22 cellular contexts compared by ENCODE assay signal in genomic region chr10:125283191-125283590, GRCh38.
DNase-seq lines count a peak whose midpoint lies in the region; ATAC-seq and TF ChIP-seq lines count a peak whose summit lies in the region.
"Had no signal": no experiment of that assay in that cellular context is flagged by ENCODE, and none has a peak within 500 bp of the region (broad histone marks: within the 10 kb centered on the region; RNA-seq: fewer than 3 reads in every experiment).

No MANE protein-coding gene starts in this region.

- H3K27me3 ChIP-seq in dorsolateral prefrontal cortex, result peaks cover 0 to 16% (median 0%) of the 10 kb centered on the region in 45 donors
- no peaks in the 10 kb centered on the region for H3K27me3 ChIP-seq in effector memory CD4-positive, alpha-beta T cell (replicated peaks; ENCODE audit: control insufficient read depth, insufficient read depth, low read length, poor library complexity, severe bottlenecking)

- CTCF ChIA-PET in WTC11 (lab: Charles Lee), result interaction anchor here (0.6 to 1.1 kb wide), 2 partner anchors 60 to 235 kb away, joined by 3 read pairs; no protein-coding TSS in a partner anchor

- H3K27ac ChIP-seq in dorsolateral prefrontal cortex, result no peak overlapping the region
- H3K27ac ChIP-seq in effector memory CD4-positive, alpha-beta T cell (ENCODE audit: insufficient read depth, low read length, poor library complexity, severe bottlenecking), result no peak overlapping the region
- H3K27ac ChIP-seq: adrenal gland had no signal

- H3K4me3 Mint-ChIP-seq in WTC11 (no peak overlapping the region), nephron progenitor cell (no peak overlapping the region), chondrocyte (ENCODE audit: unreplicated experiment) (no peak overlapping the region)
- H3K4me3 Mint-ChIP-seq: activated T-cell treated with anti-CD3 and anti-CD28 coated beads, Interleukin-2, amount 50 U/mL, for 72 hours; B cell; central memory CD8-positive, alpha-beta T cell; memory B cell; stimulated activated naive CD8-positive, alpha-beta T cell treated with anti-CD3 and anti-CD28 coated beads, Interleukin-15, amount 100 ng/mL, for 72 hours; T-helper 2 cell treated with Interferon-gamma antibody and Interleukin-4, amounts not matched to agents 5 μg/mL and 100 μg/mL, for 36 hours had no signal

- H3K27ac Mint-ChIP-seq in WTC11 (no peak overlapping the region), nephron progenitor cell (no peak overlapping the region), chondrocyte (ENCODE audit: unreplicated experiment) (no peak overlapping the region)
- H3K27ac Mint-ChIP-seq: activated T-cell treated with anti-CD3 and anti-CD28 coated beads, Interleukin-2, amount 50 U/mL, for 72 hours; B cell; memory B cell; stimulated activated naive CD8-positive, alpha-beta T cell treated with anti-CD3 and anti-CD28 coated beads, Interleukin-15, amount 100 ng/mL, for 72 hours; T-helper 2 cell treated with Interferon-gamma antibody and Interleukin-4, amounts not matched to agents 5 μg/mL and 100 μg/mL, for 36 hours had no signal

- no peaks in the 10 kb centered on the region for H3K9me3 ChIP-seq in effector memory CD4-positive, alpha-beta T cell (ENCODE audit: control insufficient read depth, low read length)
- H3K9me3 ChIP-seq: adrenal gland, HAP-1 had no signal

- peak; percentile 78 for DNase-seq in DMS153 (lab: John Stamatoyannopoulos, UW)
- peak; percentile 21 for DNase-seq in NCI-H2227 treated with DMSO at 0.1 percent for 48 hours (lab: John Stamatoyannopoulos, UW)
- DNase-seq in WTC11 (ENCODE audit: low spot score), result no peak
- peak; percentile 23 for DNase-seq in nephron progenitor cell
- DNase-seq in chondrocyte (ENCODE audit: low spot score), result no peak
- DNase-seq in dorsolateral prefrontal cortex, result no peak
- no peak for DNase-seq in effector memory CD4-positive, alpha-beta T cell
- no peak for DNase-seq in cerebellum (ENCODE audit: low spot score)
- DNase-seq: activated CD4-positive, alpha-beta T cell treated with anti-CD3 and anti-CD28 coated beads, Interleukin-2, amount 50 U/mL, for 4 hours; activated T-cell treated with anti-CD3 and anti-CD28 coated beads, Interleukin-2, amount 50 U/mL, for 72 hours; adrenal gland; foreskin melanocyte; Karpas-422; NCI-H1694; occipital lobe; RPMI8226; stimulated activated naive CD8-positive, alpha-beta T cell treated with anti-CD3 and anti-CD28 coated beads, Interleukin-15, amount 100 ng/mL, for 72 hours had no signal

- H3K36me3 ChIP-seq in effector memory CD4-positive, alpha-beta T cell (ENCODE audit: control insufficient read depth, insufficient read depth, low read length), result no peaks in the 10 kb centered on the region
- H3K36me3 ChIP-seq: adrenal gland, HAP-1 had no signal

- peaks cover 12% of the 10 kb centered on the region for H3K9me3 Mint-ChIP-seq in WTC11
- H3K9me3 Mint-ChIP-seq in nephron progenitor cell, result peaks cover 6% of the 10 kb centered on the region
- H3K9me3 Mint-ChIP-seq in chondrocyte (ENCODE audit: low read depth), result peaks cover 5% of the 10 kb centered on the region
- H3K9me3 Mint-ChIP-seq: T-helper 2 cell treated with Interferon-gamma antibody and Interleukin-4, amounts not matched to agents 5 μg/mL and 100 μg/mL, for 36 hours had no signal

- TF ChIP-seq CTCF in WTC11 (IDR thresholded peaks at IDR 0.05), result no peak
- no peak for TF ChIP-seq CTCF in nephron progenitor cell (IDR thresholded peaks at IDR 0.05)
- no peak for TF ChIP-seq CTCF in chondrocyte (IDR thresholded peaks at IDR 0.05)
- no peak for TF ChIP-seq CTCF in dorsolateral prefrontal cortex (IDR thresholded peaks at IDR 0.05 in 54 of 56, conservative IDR thresholded peaks at IDR 0.05 in 2 of 56; ENCODE audit: low read depth in 1 of 56, partially characterized antibody in 56 of 56)

- H3K4me1 ChIP-seq in effector memory CD4-positive, alpha-beta T cell (ENCODE audit: control insufficient read depth, insufficient read depth, low read length, poor library complexity, severe bottlenecking), result no peaks in the 10 kb centered on the region
- H3K4me1 ChIP-seq: adrenal gland, HAP-1 had no signal

- H3K4me1 Mint-ChIP-seq in WTC11 (peaks cover 6% of the 10 kb centered on the region), nephron progenitor cell (peaks cover 36% of the 10 kb centered on the region), chondrocyte (ENCODE audit: low read depth) (peaks cover 2% of the 10 kb centered on the region)
- H3K4me1 Mint-ChIP-seq: B cell; central memory CD8-positive, alpha-beta T cell; memory B cell; stimulated activated naive CD8-positive, alpha-beta T cell treated with anti-CD3 and anti-CD28 coated beads, Interleukin-15, amount 100 ng/mL, for 72 hours had no signal

- H3K36me3 Mint-ChIP-seq in WTC11, result peaks cover 5% of the 10 kb centered on the region
- H3K36me3 Mint-ChIP-seq in nephron progenitor cell (ENCODE audit: low read depth), result no peaks in the 10 kb centered on the region
- peaks cover 2% of the 10 kb centered on the region for H3K36me3 Mint-ChIP-seq in chondrocyte (ENCODE audit: low read depth)
- H3K36me3 Mint-ChIP-seq: memory B cell had no signal

- POLR2A ChIA-PET in WTC11 (lab: Charles Lee), result no interaction called here

- peak; percentile 82 for ATAC-seq in WTC11
- ATAC-seq: activated T-cell treated with anti-CD3 and anti-CD28 coated beads, Interleukin-2, amount 50 U/mL, for 72 hours; stimulated activated naive CD8-positive, alpha-beta T cell treated with anti-CD3 and anti-CD28 coated beads, Interleukin-15, amount 100 ng/mL, for 72 hours had no signal

- peaks cover 26% of the 10 kb centered on the region for H3K27me3 Mint-ChIP-seq in WTC11 (ENCODE audit: low read depth)
- peaks cover 9% of the 10 kb centered on the region for H3K27me3 Mint-ChIP-seq in nephron progenitor cell (ENCODE audit: low read depth, poor library complexity)
- peaks cover 15% of the 10 kb centered on the region for H3K27me3 Mint-ChIP-seq in chondrocyte (ENCODE audit: low read depth)

- intact Hi-C loops in dorsolateral prefrontal cortex (cut with DNase I), result no loop called here

- no peak overlapping the region for H3K4me3 ChIP-seq in dorsolateral prefrontal cortex
- no peak overlapping the region for H3K4me3 ChIP-seq in effector memory CD4-positive, alpha-beta T cell (ENCODE audit: insufficient read depth, low read depth, low read length, poor library complexity, severe bottlenecking)
- H3K4me3 ChIP-seq: adrenal gland, HAP-1 had no signal

TF ChIP-seq in WTC11, 78 proteins besides CTCF, POLR2A, EP300 and RAD21 (continues in another document):
- TF ChIP-seq AFF4 (CRISPR knock-in tag; IDR thresholded peaks at IDR 0.05; ENCODE audit: borderline replicate concordance) (no peak), CBFB (CRISPR knock-in tag; IDR thresholded peaks at IDR 0.05; ENCODE audit: low read depth) (no peak), PREB (CRISPR knock-in tag; IDR thresholded peaks at IDR 0.05; ENCODE audit: borderline replicate concordance) (no peak), NFATC4 (CRISPR knock-in tag; IDR thresholded peaks at IDR 0.05) (no peak), SMAD3 (CRISPR knock-in tag; IDR thresholded peaks at IDR 0.05; ENCODE audit: borderline replicate concordance) (no peak), SP1 (CRISPR knock-in tag; conservative IDR thresholded peaks at IDR 0.05) (no peak), NR2C2 (CRISPR knock-in tag; IDR thresholded peaks at IDR 0.05) (no peak), ZNF512 (CRISPR knock-in tag; IDR thresholded peaks at IDR 0.05; ENCODE audit: borderline replicate concordance) (no peak)

Comparison
In these comparisons a context has a peak if more than half of its experiments do, and no peak if none do; other contexts are left out.
1. DNase-seq: peak in DMS153 (single experiment), NCI-H2227 treated with DMSO at 0.1 percent for 48 hours (single experiment) and nephron progenitor cell (single experiment); none in WTC11 (single experiment), chondrocyte (single experiment), dorsolateral prefrontal cortex (0 of 10), effector memory CD4-positive, alpha-beta T cell (0 of 3) and cerebellum (single experiment).